Comparison of ENCODE assay signal across 14 cellular contexts in the genomic region with DNA sequence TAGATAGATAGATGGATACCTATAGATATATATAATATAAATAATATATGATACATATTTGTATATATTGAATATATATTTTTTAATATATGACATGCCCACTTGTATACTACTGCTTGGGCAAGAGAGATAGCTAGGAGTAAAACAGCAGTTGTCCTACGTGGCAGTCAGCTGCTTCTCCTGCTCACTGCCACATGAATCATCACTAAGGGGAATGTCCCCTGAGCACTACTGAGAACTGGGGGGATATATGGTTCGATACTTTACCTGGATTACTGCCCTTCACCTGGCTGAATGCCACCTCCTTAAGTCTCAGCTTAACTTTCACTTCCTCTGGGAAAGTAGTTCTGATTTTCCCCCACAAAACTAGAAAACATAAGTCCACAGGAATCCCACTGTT. TPM values are rescaled to one million over a fixed set of nuclear protein-coding genes. Genes with fewer than 3 reads are reported as not detected.
"Had no signal": no experiment of that assay in that cellular context is flagged by ENCODE, and none has a peak within 500 bp of the region (broad histone marks: within the 10 kb centered on the region; RNA-seq: fewer than 3 reads in every experiment).

No MANE protein-coding gene starts in this region.

RNA-seq across cellular contexts. Expression of gene NUTM2F, which starts 13.3 kb away (rescaled TPM):
- total RNA-seq: naive thymus-derived CD8-positive, alpha-beta T cell; natural killer cell treated with Interleukin-12 subunit alpha and Interleukin-12 subunit beta and Interleukin-15 and Interleukin-18, amount 100 ng/mL, for 72 hours; omental fat pad; osteocyte; pancreas; posterior vena cava; pulmonary artery endothelial cell; right atrium auricular region; sciatic nerve; spleen; transverse colon; upper lobe of right lung; urinary bladder; uterus had no signal
- polyA plus RNA-seq: naive thymus-derived CD8-positive, alpha-beta T cell; spleen; urinary bladder had no signal
